In the genomic region with DNA sequence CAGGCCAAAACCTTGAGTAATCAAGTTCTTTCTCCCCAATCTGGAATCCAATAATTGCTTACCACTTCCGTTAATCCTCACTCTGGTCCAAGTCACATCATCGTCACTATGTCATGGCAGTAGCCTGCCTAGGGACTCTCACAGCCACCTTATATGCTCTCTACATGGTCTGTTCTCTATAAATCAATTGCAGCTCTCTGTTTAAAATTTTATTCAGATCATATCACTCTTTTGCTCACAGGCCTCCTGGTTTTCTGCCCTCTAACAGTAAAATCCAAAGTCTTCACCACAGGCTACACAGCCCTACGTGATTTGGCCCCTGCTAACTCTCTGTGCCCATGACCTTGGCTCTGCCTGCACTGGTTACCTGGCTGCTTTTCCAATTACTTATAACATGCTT, we compare ENCODE assay signal across 8 cellular contexts.
"Had no signal": no experiment of that assay in that cellular context is flagged by ENCODE, and none has a peak within 500 bp of the region (broad histone marks: within the 10 kb centered on the region; RNA-seq: fewer than 3 reads in every experiment).

No MANE protein-coding gene starts in this region.

- ATAC-seq: GM12878 had no signal

- H3K4me3 ChIP-seq: GM12878 had no signal

- FAIRE-seq: G401.6, GM12878, GM12891, GM12892, GM18507, GM19239 had no signal

- DNase-seq: GDM1, GF-D8 had no signal
